Comparison of ENCODE assay signal across 1 cellular context in the genomic region with DNA sequence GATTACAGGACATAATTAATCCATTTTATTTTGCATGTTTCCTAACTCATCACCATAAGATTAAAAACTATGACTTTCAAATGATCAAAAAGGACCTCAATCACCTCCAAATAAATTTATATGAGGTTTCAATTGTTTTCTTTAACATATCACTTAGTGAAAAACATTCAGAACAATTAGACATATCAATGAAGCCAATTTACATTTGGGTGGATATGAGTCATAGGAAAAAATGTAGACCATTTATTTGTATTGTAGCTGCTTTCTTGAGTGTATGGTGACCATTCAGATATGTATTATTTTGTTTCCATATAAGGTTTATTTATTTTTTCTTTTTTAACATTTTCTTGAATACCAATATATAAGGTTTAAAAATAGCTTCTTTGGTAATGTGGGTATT.
TF ChIP-seq lines count a peak whose summit lies in the region.

No MANE protein-coding gene starts in this region.

TF ChIP-seq in GM23338, 12 proteins besides CTCF, POLR2A, EP300 and RAD21 (continued from another document):
- TF ChIP-seq, protein P1, sequence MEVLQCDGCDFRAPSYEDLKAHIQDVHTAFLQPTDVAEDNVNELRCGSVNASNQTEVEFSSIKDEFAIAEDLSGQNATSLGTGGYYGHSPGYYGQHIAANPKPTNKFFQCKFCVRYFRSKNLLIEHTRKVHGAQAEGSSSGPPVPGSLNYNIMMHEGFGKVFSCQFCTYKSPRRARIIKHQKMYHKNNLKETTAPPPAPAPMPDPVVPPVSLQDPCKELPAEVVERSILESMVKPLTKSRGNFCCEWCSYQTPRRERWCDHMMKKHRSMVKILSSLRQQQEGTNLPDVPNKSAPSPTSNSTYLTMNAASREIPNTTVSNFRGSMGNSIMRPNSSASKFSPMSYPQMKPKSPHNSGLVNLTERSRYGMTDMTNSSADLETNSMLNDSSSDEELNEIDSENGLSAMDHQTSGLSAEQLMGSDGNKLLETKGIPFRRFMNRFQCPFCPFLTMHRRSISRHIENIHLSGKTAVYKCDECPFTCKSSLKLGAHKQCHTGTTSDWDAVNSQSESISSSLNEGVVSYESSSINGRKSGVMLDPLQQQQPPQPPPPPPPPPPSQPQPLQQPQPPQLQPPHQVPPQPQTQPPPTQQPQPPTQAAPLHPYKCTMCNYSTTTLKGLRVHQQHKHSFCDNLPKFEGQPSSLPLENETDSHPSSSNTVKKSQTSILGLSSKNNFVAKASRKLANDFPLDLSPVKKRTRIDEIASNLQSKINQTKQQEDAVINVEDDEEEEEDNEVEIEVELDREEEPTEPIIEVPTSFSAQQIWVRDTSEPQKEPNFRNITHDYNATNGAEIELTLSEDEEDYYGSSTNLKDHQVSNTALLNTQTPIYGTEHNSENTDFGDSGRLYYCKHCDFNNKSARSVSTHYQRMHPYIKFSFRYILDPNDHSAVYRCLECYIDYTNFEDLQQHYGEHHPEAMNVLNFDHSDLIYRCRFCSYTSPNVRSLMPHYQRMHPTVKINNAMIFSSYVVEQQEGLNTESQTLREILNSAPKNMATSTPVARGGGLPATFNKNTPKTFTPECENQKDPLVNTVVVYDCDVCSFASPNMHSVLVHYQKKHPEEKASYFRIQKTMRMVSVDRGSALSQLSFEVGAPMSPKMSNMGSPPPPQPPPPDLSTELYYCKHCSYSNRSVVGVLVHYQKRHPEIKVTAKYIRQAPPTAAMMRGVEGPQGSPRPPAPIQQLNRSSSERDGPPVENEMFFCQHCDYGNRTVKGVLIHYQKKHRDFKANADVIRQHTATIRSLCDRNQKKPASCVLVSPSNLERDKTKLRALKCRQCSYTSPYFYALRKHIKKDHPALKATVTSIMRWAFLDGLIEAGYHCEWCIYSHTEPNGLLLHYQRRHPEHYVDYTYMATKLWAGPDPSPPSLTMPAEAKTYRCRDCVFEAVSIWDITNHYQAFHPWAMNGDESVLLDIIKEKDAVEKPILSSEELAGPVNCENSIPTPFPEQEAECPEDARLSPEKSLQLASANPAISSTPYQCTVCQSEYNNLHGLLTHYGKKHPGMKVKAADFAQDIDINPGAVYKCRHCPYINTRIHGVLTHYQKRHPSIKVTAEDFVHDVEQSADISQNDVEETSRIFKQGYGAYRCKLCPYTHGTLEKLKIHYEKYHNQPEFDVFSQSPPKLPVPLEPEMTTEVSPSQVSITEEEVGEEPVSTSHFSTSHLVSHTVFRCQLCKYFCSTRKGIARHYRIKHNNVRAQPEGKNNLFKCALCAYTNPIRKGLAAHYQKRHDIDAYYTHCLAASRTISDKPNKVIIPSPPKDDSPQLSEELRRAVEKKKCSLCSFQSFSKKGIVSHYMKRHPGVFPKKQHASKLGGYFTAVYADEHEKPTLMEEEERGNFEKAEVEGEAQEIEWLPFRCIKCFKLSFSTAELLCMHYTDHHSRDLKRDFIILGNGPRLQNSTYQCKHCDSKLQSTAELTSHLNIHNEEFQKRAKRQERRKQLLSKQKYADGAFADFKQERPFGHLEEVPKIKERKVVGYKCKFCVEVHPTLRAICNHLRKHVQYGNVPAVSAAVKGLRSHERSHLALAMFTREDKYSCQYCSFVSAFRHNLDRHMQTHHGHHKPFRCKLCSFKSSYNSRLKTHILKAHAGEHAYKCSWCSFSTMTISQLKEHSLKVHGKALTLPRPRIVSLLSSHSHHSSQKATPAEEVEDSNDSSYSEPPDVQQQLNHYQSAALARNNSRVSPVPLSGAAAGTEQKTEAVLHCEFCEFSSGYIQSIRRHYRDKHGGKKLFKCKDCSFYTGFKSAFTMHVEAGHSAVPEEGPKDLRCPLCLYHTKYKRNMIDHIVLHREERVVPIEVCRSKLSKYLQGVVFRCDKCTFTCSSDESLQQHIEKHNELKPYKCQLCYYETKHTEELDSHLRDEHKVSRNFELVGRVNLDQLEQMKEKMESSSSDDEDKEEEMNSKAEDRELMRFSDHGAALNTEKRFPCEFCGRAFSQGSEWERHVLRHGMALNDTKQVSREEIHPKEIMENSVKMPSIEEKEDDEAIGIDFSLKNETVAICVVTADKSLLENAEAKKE (CRISPR knock-in tag; IDR thresholded peaks at IDR 0.05): no peak
- TF ChIP-seq EZH2 (IDR thresholded peaks at IDR 0.05; ENCODE audit: low read depth, unreplicated experiment) (no peak), ZNF331 (CRISPR knock-in tag; IDR thresholded peaks at IDR 0.05; ENCODE audit: low read depth) (no peak), POLR2AphosphoS5 (IDR thresholded peaks at IDR 0.05; ENCODE audit: low read depth) (no peak), CREB1 (CRISPR knock-in tag; IDR thresholded peaks at IDR 0.05; ENCODE audit: low read depth) (no peak)
